ENCODE assay signal across 9 cellular contexts in the genomic region with DNA sequence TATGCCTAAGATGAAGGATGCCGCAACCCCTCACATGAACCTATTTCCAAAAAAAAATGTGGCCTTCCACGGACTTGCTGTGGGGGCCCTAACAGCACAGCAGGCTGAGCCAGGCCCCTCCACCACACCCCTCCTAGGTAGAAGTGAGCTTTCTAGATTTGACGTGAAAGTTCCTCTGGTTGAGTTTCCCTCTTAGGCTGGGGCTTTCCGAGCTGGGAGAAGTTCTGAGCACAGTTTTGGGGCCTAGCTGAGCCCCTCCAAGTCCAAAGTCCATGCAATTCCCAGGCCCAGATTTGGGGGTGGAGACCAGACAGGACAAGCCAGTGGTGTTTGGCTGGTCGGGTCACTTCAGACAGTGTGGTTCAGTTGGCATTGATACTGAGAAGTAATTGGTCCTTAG. TPM values are rescaled to one million over a fixed set of nuclear protein-coding genes. Genes with fewer than 3 reads are reported as not detected.
A peak's percentile ranks its signal among the peaks of the same experiment; 100 is the strongest.
DNase-seq lines count a peak whose midpoint lies in the region; ATAC-seq and TF ChIP-seq lines count a peak whose summit lies in the region.
"Had no signal": no experiment of that assay in that cellular context is flagged by ENCODE, and none has a peak within 500 bp of the region (broad histone marks: within the 10 kb centered on the region; RNA-seq: fewer than 3 reads in every experiment).

No MANE protein-coding gene starts in this region.

- no peak overlapping the region for H3K27ac Mint-ChIP-seq in chondrocyte (ENCODE audit: unreplicated experiment)
- H3K27ac Mint-ChIP-seq: activated B cell treated with CpG ODN at 0.5 μM for 24 hours had no signal

- H3K4me1 Mint-ChIP-seq in chondrocyte (ENCODE audit: low read depth): peaks cover 33% of the 10 kb centered on the region

- H3K4me2 ChIP-seq in skeletal muscle satellite cell (ENCODE audit: low read length): no peak overlapping the region

- TF ChIP-seq CTCF in lower lobe of right lung (IDR thresholded peaks at IDR 0.05): no peak
- no peak for TF ChIP-seq CTCF in chondrocyte (IDR thresholded peaks at IDR 0.05)

- no peaks in the 10 kb centered on the region for H3K36me3 Mint-ChIP-seq in chondrocyte (ENCODE audit: low read depth)

- H3K4me1 ChIP-seq in skeletal muscle satellite cell (ENCODE audit: control insufficient read depth, insufficient read depth, low read length) (peaks cover 20% of the 10 kb centered on the region), lower lobe of right lung (peaks cover 35% of the 10 kb centered on the region)

- intact Hi-C loops in lower lobe of right lung (cut with DNase I): loop anchor here (5.0 kb wide), 1 partner anchor 35 kb away; no protein-coding TSS in a partner anchor

- peak overlapping the region; percentile 35 for H3K9ac ChIP-seq in skeletal muscle satellite cell (ENCODE audit: low read depth, low read length)

- peaks cover 52% of the 10 kb centered on the region for H3K36me3 ChIP-seq in skeletal muscle satellite cell (ENCODE audit: insufficient read depth, low read length)
- H3K36me3 ChIP-seq in lower lobe of right lung: peaks cover 48% of the 10 kb centered on the region

- peak overlapping the region; percentile 96 for H3K27ac ChIP-seq in cingulate gyrus (ENCODE audit: low read depth, low read length)
- H3K27ac ChIP-seq in lower lobe of right lung: no peak overlapping the region

- ATAC-seq in GM18502 (IDR thresholded peaks at IDR 0.05; ENCODE audit: poor library complexity, unreplicated experiment) (peak; percentile 36), HG02642 (IDR thresholded peaks at IDR 0.05; ENCODE audit: poor library complexity, unreplicated experiment) (peak; percentile 32), lower lobe of right lung (no peak)

- H3K4me3 ChIP-seq in skeletal muscle satellite cell (ENCODE audit: low read length) (no peak overlapping the region), lower lobe of right lung (no peak overlapping the region)

- DNase-seq in stimulated activated naive CD4-positive, alpha-beta T cell treated with Interleukin-2 at 50 U/mL for 16 hours (lab: John Stamatoyannopoulos, UW): no peak
- DNase-seq in kidney tubule cell (ENCODE audit: low spot score) (no peak), lower lobe of right lung (no peak), chondrocyte (ENCODE audit: low spot score) (no peak)

- H3K4me3 Mint-ChIP-seq in chondrocyte (ENCODE audit: unreplicated experiment): no peak overlapping the region

- H3K27me3 ChIP-seq in skeletal muscle satellite cell (ENCODE audit: control insufficient read depth, insufficient read depth, low read length) (no peaks in the 10 kb centered on the region), lower lobe of right lung (ENCODE audit: low read depth) (no peaks in the 10 kb centered on the region)

- no peaks in the 10 kb centered on the region for H3K9me3 Mint-ChIP-seq in chondrocyte (ENCODE audit: low read depth)
- H3K9me3 Mint-ChIP-seq: activated B cell treated with CpG ODN at 0.5 μM for 24 hours had no signal

- H3K9me3 ChIP-seq in skeletal muscle satellite cell (replicated peaks; ENCODE audit: low read length) (no peaks in the 10 kb centered on the region), lower lobe of right lung (no peaks in the 10 kb centered on the region)

- no peaks in the 10 kb centered on the region for H3K27me3 Mint-ChIP-seq in chondrocyte (ENCODE audit: low read depth)
- H3K27me3 Mint-ChIP-seq: activated B cell treated with CpG ODN at 0.5 μM for 24 hours had no signal

RNA-seq across cellular contexts. Expression of a gene that starts 13.8 kb away (rescaled TPM):
- 43.2 and 47.4 TPM in 2 replicates for total RNA-seq in skeletal muscle satellite cell (2012; rRNA removed)
- 97.1 TPM for total RNA-seq in lower lobe of right lung
- 111 to 120 TPM (median 115 TPM) in 3 replicates for total RNA-seq in chondrocyte

RNA-seq across cellular contexts. Expression of a gene that starts 24.2 kb away (rescaled TPM):
- total RNA-seq in skeletal muscle satellite cell (2012; rRNA removed): 169 and 175 TPM in 2 replicates
- total RNA-seq in lower lobe of right lung: 185 TPM
- 1.3 to 7.1 TPM (median 5.9 TPM) in 3 replicates for total RNA-seq in chondrocyte

RNA-seq across cellular contexts. Expression of a gene that starts 56.2 kb away (rescaled TPM):
- 43.9 and 60.7 TPM in 2 replicates for total RNA-seq in skeletal muscle satellite cell (2012; rRNA removed)
- total RNA-seq in lower lobe of right lung (24.5 TPM), chondrocyte (201 to 294 TPM (median 211 TPM) in 3 replicates)

Comparison
In these comparisons a context has a peak if more than half of its experiments do, and no peak if none do; other contexts are left out.
1. ATAC-seq: peak in GM18502 (single experiment) and HG02642 (single experiment); none in lower lobe of right lung (0 of 2).
2. RNA of a gene that starts 24.2 kb away (total RNA-seq): 185 TPM in lower lobe of right lung (single experiment); 1.3 to 7.1 TPM in chondrocyte; every median in the first group is over 10 times any median in the second.